ENCODE assay signal across 11 cellular contexts in genomic region chr11:45098929-45099328, GRCh38.
"Had no signal": no experiment of that assay in that cellular context is flagged by ENCODE, and none has a peak within 500 bp of the region (broad histone marks: within the 10 kb centered on the region; RNA-seq: fewer than 3 reads in every experiment).

No MANE protein-coding gene starts in this region.

- H3K9me3 ChIP-seq: gastroesophageal sphincter, left lung had no signal

- H3K27ac Mint-ChIP-seq: endodermal cell had no signal

- H3K27me3 Mint-ChIP-seq: activated naive CD4-positive, alpha-beta T cell treated with anti-CD3 and anti-CD28 coated beads, Interleukin-2, amount 50 U/mL, for 24 hours had no signal

- H3K4me1 Mint-ChIP-seq: endodermal cell had no signal

- H3K36me3 ChIP-seq: gastroesophageal sphincter, left lung had no signal

- H3K9me3 Mint-ChIP-seq: activated naive CD4-positive, alpha-beta T cell treated with anti-CD3 and anti-CD28 coated beads, Interleukin-2, amount 50 U/mL, for 24 hours; endodermal cell; naive thymus-derived CD4-positive, alpha-beta T cell; stimulated activated effector memory CD8-positive, alpha-beta T cell treated with anti-CD3 and anti-CD28 coated beads, Interleukin-12 subunit alpha, Interleukin-12 subunit beta, amount 100 ng/mL, for 72 hours had no signal

- H3K4me1 ChIP-seq: parathyroid adenoma had no signal

- H3K4me3 ChIP-seq: dorsolateral prefrontal cortex, gastroesophageal sphincter, left lung had no signal

- DNase-seq: activated CD4-positive, alpha-beta T cell treated with anti-CD3 and anti-CD28 coated beads for 1 hour; endodermal cell; left lung; naive thymus-derived CD4-positive, alpha-beta T cell; T-helper 1 cell had no signal

- H3K36me3 Mint-ChIP-seq: activated naive CD4-positive, alpha-beta T cell treated with anti-CD3 and anti-CD28 coated beads, Interleukin-2, amount 50 U/mL, for 24 hours; naive thymus-derived CD4-positive, alpha-beta T cell had no signal

- H3K4me3 Mint-ChIP-seq: activated naive CD4-positive, alpha-beta T cell treated with anti-CD3 and anti-CD28 coated beads, Interleukin-2, amount 50 U/mL, for 24 hours; endodermal cell; naive thymus-derived CD4-positive, alpha-beta T cell; stimulated activated effector memory CD8-positive, alpha-beta T cell treated with anti-CD3 and anti-CD28 coated beads, Interleukin-12 subunit alpha, Interleukin-12 subunit beta, amount 100 ng/mL, for 72 hours had no signal

- H3K27ac ChIP-seq: dorsolateral prefrontal cortex, gastroesophageal sphincter, left lung, parathyroid adenoma, VCaP had no signal
